ENCODE assay signal across 26 cellular contexts in genomic region chr1:246477634-246478033, GRCh38.
"Had no signal": no experiment of that assay in that cellular context is flagged by ENCODE, and none has a peak within 500 bp of the region (broad histone marks: within the 10 kb centered on the region; RNA-seq: fewer than 3 reads in every experiment).

No MANE protein-coding gene starts in this region.

- H3K27ac Mint-ChIP-seq: mesothelial cell of epicardium; naive B cell; natural killer cell treated with Interleukin-12 subunit alpha and Interleukin-12 subunit beta and Interleukin-15 and Interleukin-18, amount 100 ng/mL, for 72 hours had no signal

- ATAC-seq: esophagus mucosa; gastroesophageal sphincter; heart left ventricle; left lobe of liver; mucosa of descending colon; natural killer cell treated with Interleukin-12 subunit alpha and Interleukin-12 subunit beta and Interleukin-15 and Interleukin-18, amount 100 ng/mL, for 72 hours; pancreas; right lobe of liver had no signal

- H3K36me3 Mint-ChIP-seq: mesothelial cell of epicardium; naive B cell; natural killer cell treated with Interleukin-12 subunit alpha and Interleukin-12 subunit beta and Interleukin-15 and Interleukin-18, amount 100 ng/mL, for 72 hours had no signal

- H3K27me3 ChIP-seq: dorsolateral prefrontal cortex, gastroesophageal sphincter, heart left ventricle, hepatocyte, neutrophil, pancreas, right lobe of liver, suprapubic skin, vagina had no signal

- H3K9me3 Mint-ChIP-seq: mesothelial cell of epicardium; natural killer cell treated with Interleukin-12 subunit alpha and Interleukin-12 subunit beta and Interleukin-15 and Interleukin-18, amount 100 ng/mL, for 72 hours; neural crest cell; stimulated activated naive CD8-positive, alpha-beta T cell treated with anti-CD3 and anti-CD28 coated beads, Interleukin-15, Interleukin-2, amounts not matched to agents 100 ng/mL and 50 ng/mL, for 24 hours had no signal

- H3K4me1 ChIP-seq: pancreas, right lobe of liver had no signal

- H3K4me3 Mint-ChIP-seq: mesothelial cell of epicardium; naive B cell; natural killer cell treated with Interleukin-12 subunit alpha and Interleukin-12 subunit beta and Interleukin-15 and Interleukin-18, amount 100 ng/mL, for 72 hours; neural crest cell; stimulated activated naive CD8-positive, alpha-beta T cell treated with anti-CD3 and anti-CD28 coated beads, Interleukin-15, Interleukin-2, amounts not matched to agents 100 ng/mL and 50 ng/mL, for 24 hours had no signal

- H3K27ac ChIP-seq: dorsolateral prefrontal cortex, epithelial cell of prostate, gastroesophageal sphincter, heart left ventricle, hepatocyte, neutrophil, pancreas, right lobe of liver, suprapubic skin, vagina had no signal

- H3K27me3 Mint-ChIP-seq: naive B cell; natural killer cell treated with Interleukin-12 subunit alpha and Interleukin-12 subunit beta and Interleukin-15 and Interleukin-18, amount 100 ng/mL, for 72 hours; stimulated activated naive CD8-positive, alpha-beta T cell treated with anti-CD3 and anti-CD28 coated beads, Interleukin-15, Interleukin-2, amounts not matched to agents 100 ng/mL and 50 ng/mL, for 24 hours had no signal

- H3K4me1 Mint-ChIP-seq: neural crest cell had no signal

- H3K36me3 ChIP-seq: gastroesophageal sphincter, heart left ventricle, neutrophil, pancreas, right lobe of liver, suprapubic skin, vagina had no signal

- H3K4me3 ChIP-seq: dorsolateral prefrontal cortex, gastroesophageal sphincter, heart left ventricle, hepatocyte, mucosa of descending colon, pancreas, right lobe of liver, suprapubic skin, vagina had no signal

- DNase-seq: dorsolateral prefrontal cortex; effector CD4-positive, alpha-beta T cell; foreskin fibroblast; heart left ventricle; kidney; mesenchymal stem cell; mucosa of descending colon; naive B cell; pancreas; right lobe of liver; small intestine; stimulated activated CD4-positive, alpha-beta T cell treated with anti-CD3 and anti-CD28 coated beads, Interleukin-15, amount 100 ng/mL, for 24 hours; stimulated activated CD4-positive, alpha-beta T cell treated with anti-CD3 and anti-CD28 coated beads, Interleukin-2, amount 100 ng/mL, for 48 hours; trophoblast cell had no signal

- H3K9me3 ChIP-seq: gastroesophageal sphincter, heart left ventricle, mucosa of descending colon, neutrophil, pancreas, right lobe of liver, suprapubic skin, vagina had no signal
